Comparison of ENCODE assay signal across 20 cellular contexts in the genomic region with DNA sequence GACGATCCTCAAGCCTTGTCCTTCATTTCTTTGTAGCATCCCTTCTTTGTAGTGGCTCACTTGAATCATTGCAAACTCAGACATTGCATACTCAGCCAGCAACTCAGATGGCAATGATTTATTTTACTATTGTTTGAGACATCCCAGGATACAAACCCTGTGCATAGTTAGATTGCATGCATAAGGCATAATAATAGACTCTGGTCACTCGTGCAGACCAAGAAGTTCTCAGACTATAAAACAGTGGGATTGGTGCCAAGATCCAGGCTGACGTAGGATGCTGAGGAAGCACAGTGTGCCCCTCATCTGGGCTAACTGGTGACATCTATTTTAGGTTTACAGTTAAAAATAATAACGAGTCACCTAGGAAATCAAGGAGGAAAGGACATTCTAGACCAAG.
"Had no signal": no experiment of that assay in that cellular context is flagged by ENCODE, and none has a peak within 500 bp of the region (broad histone marks: within the 10 kb centered on the region; RNA-seq: fewer than 3 reads in every experiment).

No MANE protein-coding gene starts in this region.

- H3K9me3 Mint-ChIP-seq: activated T-cell treated with anti-CD3 and anti-CD28 coated beads, Interleukin-2, amount 50 U/mL, for 4 hours; activated T-helper 2 cell treated with anti-CD3 and anti-CD28 coated beads, Interferon-gamma antibody, Interleukin-2, Interleukin-4, amounts not matched to agents 10 μg/mL and 5 μg/mL and 100 μg/mL, durations not matched to agents 14 hours and 24 hours and 36 hours had no signal

- H3K4me1 ChIP-seq: colonic mucosa, esophagus muscularis mucosa, foreskin keratinocyte, sigmoid colon, spleen, upper lobe of right lung had no signal

- H3K9me3 ChIP-seq: colonic mucosa, esophagus muscularis mucosa, sigmoid colon, spleen, thoracic aorta, upper lobe of right lung had no signal

- H3K27ac ChIP-seq: colonic mucosa, dorsolateral prefrontal cortex, esophagus muscularis mucosa, foreskin keratinocyte, neural progenitor cell, sigmoid colon, spleen, thoracic aorta, upper lobe of right lung had no signal

- H3K36me3 Mint-ChIP-seq: activated naive CD8-positive, alpha-beta T cell; naive thymus-derived CD4-positive, alpha-beta T cell; neural progenitor cell; T-cell; WTC11 had no signal

- H3K4me1 Mint-ChIP-seq: T-cell had no signal

- H3K36me3 ChIP-seq: colonic mucosa, esophagus muscularis mucosa, neural progenitor cell, sigmoid colon, spleen, thoracic aorta, upper lobe of right lung had no signal

- H3K4me3 ChIP-seq: colonic mucosa, dorsolateral prefrontal cortex, esophagus muscularis mucosa, neural progenitor cell, sigmoid colon, spleen, thoracic aorta, upper lobe of right lung had no signal

- ATAC-seq: activated T-cell treated with anti-CD3 and anti-CD28 coated beads, Interleukin-2, amount 50 U/mL, for 4 hours; foreskin keratinocyte; naive thymus-derived CD4-positive, alpha-beta T cell; T-cell; upper lobe of right lung; WTC11 had no signal

- H3K9ac ChIP-seq: neural progenitor cell had no signal

- H3K4me3 Mint-ChIP-seq: activated naive CD8-positive, alpha-beta T cell; activated T-cell treated with anti-CD3 and anti-CD28 coated beads, Interleukin-2, amount 50 U/mL, for 4 hours; naive thymus-derived CD4-positive, alpha-beta T cell; neural progenitor cell; T-cell; WTC11 had no signal

- H3K27me3 ChIP-seq: colonic mucosa, neural progenitor cell, upper lobe of right lung had no signal

- H3K27ac Mint-ChIP-seq: activated naive CD8-positive, alpha-beta T cell; activated T-helper 2 cell treated with anti-CD3 and anti-CD28 coated beads, Interferon-gamma antibody, Interleukin-2, Interleukin-4, amounts not matched to agents 10 μg/mL and 5 μg/mL and 100 μg/mL, durations not matched to agents 14 hours and 24 hours and 36 hours; naive thymus-derived CD4-positive, alpha-beta T cell; T-cell; WTC11 had no signal

- DNase-seq: activated CD8-positive, alpha-beta memory T cell treated with anti-CD3 and anti-CD28 coated beads, Interleukin-2, amount 50 U/mL, for 4 hours; activated naive CD4-positive, alpha-beta T cell; activated T-cell treated with anti-CD3 and anti-CD28 coated beads, Interleukin-2, amount 50 U/mL, for 4 hours; colonic mucosa; dorsolateral prefrontal cortex; kidney; naive thymus-derived CD4-positive, alpha-beta T cell; sigmoid colon; spleen; stimulated activated CD4-positive, alpha-beta T cell treated with anti-CD3 and anti-CD28 coated beads, Interleukin-4, amount 100 ng/mL, for 1 hour; stimulated activated naive CD4-positive, alpha-beta T cell; T-cell; upper lobe of right lung had no signal
